Comparison of ENCODE assay signal across 8 cellular contexts in the genomic region with DNA sequence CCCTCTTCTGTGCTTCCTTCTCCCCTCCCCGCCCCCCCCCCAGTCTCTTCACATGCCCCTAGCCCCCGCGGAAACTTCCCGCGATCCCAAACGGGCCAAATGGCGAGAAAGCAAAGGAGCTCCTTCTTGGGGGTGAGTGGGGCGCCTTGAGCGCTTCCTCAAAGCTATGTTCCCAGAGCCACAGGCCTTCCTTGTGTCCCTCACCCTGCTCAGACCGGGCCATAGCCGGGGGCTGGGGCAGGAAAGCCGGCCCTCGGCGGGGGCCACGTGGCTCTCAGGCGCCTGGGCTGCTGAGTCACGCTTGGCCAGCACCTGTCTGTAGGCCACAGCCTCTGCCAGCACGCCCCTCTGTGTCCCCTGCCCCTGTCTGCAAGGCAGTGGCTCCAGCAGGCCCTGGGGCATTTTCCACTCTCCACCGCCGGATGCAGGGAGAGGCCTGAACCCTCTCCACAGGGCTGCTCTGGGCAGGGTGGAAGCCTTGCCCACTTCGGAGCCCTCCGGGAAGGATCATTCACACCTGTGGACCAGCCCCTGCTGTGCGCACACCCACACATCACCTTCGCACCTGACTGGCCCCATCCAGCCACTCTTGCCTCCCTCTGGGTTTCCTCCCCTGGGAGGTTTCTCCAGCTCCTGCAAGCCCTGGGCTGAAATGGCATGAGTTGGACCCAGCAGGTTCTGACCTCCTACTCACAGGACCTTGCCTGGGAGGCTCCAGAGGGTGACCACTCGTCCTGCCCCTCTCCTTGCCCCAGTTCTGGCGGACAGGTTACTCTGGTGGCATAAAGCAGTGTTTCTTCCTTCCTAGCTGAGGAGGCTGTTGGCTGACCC. TPM values are rescaled to one million over a fixed set of nuclear protein-coding genes. Genes with fewer than 3 reads are reported as not detected.
A peak's percentile ranks its signal among the peaks of the same experiment; 100 is the strongest.
DNase-seq lines count a peak whose midpoint lies in the region; ATAC-seq and TF ChIP-seq lines count a peak whose summit lies in the region.

No MANE protein-coding gene starts in this region.

- H2AFZ ChIP-seq in GM23338 (no peak overlapping the region; the same call in 1 of the 2 replicates), OCI-LY7 (ENCODE audit: low read length) (peak overlapping the region; percentile 43; the same call in 1 of the 2 replicates)

- H4K20me1 ChIP-seq in GM23338 (replicated peaks; ENCODE audit: insufficient read depth) (peaks cover 11% of the 10 kb centered on the region), OCI-LY7 (ENCODE audit: insufficient read depth, low read length) (peaks cover 4% of the 10 kb centered on the region; the same call in 1 of the 2 replicates)

- peak overlapping the region; percentile 83 for H3K4me2 ChIP-seq in GM23338
- H3K4me2 ChIP-seq in OCI-LY7 (ENCODE audit: low read length): peak overlapping the region; percentile 95

- peaks cover 31% of the 10 kb centered on the region for H3K4me1 Mint-ChIP-seq in Caco-2 (ENCODE audit: low read depth, unreplicated experiment)
- H3K4me1 Mint-ChIP-seq in GM23338: peaks cover 32% of the 10 kb centered on the region

- H3K9me3 Mint-ChIP-seq in Caco-2 (ENCODE audit: unreplicated experiment) (no peaks in the 10 kb centered on the region), GM23338 (no peaks in the 10 kb centered on the region)

- intact Hi-C loops in Caco-2 (cut with micrococcal nuclease; ENCODE audit: unreplicated experiment) (loop anchor here (1.0 to 10.0 kb wide), 4 partner anchors 11 to 195 kb away; partner anchors contain the start of genes HNRNPH1 and MRNIP), OCI-LY7 (cut with micrococcal nuclease; ENCODE audit: unreplicated experiment) (loop anchor here (1.0 to 10.0 kb wide), 3 partner anchors 13 to 675 kb away; partner anchors contain the start of genes CNOT6, MGAT4B and MRNIP), right cardiac atrium (cut with DNase I) (no loop called here), psoas muscle (cut with DNase I) (loop anchor here in 1 of 2 donors (1.0 kb wide), 1 partner anchor 87 kb away; the partner anchor contains the start of gene MAML1)

- H3K9me2 ChIP-seq in GM23338 (ENCODE audit: insufficient read depth) (no peaks in the 10 kb centered on the region), OCI-LY7 (ENCODE audit: insufficient read depth, low read length) (no peaks in the 10 kb centered on the region)

- H3K4me3 ChIP-seq in Caco-2 (ENCODE audit: low read depth, low read length): peak overlapping the region; percentile 33
- peak overlapping the region; percentile 51 for H3K4me3 ChIP-seq in GM23338
- peak overlapping the region; percentile 99 for H3K4me3 ChIP-seq in OCI-LY7 (ENCODE audit: low read depth, low read length, poor library complexity, severe bottlenecking)
- H3K4me3 ChIP-seq in right cardiac atrium (ENCODE audit: low read length): peak overlapping the region; percentile 88
- peak overlapping the region; percentile 99 for H3K4me3 ChIP-seq in psoas muscle

- H3K27me3 ChIP-seq in Caco-2 (replicated peaks; ENCODE audit: control insufficient read depth, insufficient read depth, low read length) (no peaks in the 10 kb centered on the region), GM23338 (ENCODE audit: insufficient read depth) (peaks cover 12% of the 10 kb centered on the region; the same call in 1 of the 2 replicates), right cardiac atrium (ENCODE audit: control insufficient read depth, insufficient read depth) (no peaks in the 10 kb centered on the region), psoas muscle (ENCODE audit: insufficient read depth in 3 of 3, low read length in 2 of 3) (no peaks in the 10 kb centered on the region)

- no peak overlapping the region; the same call in 1 of the 2 replicates for H3K27ac ChIP-seq in GM23338 (ENCODE audit: low read depth)
- peak overlapping the region; percentile 59 for H3K27ac ChIP-seq in OCI-LY7 (ENCODE audit: low read depth, low read length, poor library complexity, severe bottlenecking)
- H3K27ac ChIP-seq in right cardiac atrium (ENCODE audit: low read length): peak overlapping the region; percentile 93
- H3K27ac ChIP-seq in psoas muscle: peak overlapping the region; percentile 100

- H3K36me3 ChIP-seq in Caco-2 (ENCODE audit: control insufficient read depth, insufficient read depth, low read length): peaks cover 11% of the 10 kb centered on the region
- H3K36me3 ChIP-seq in GM23338 (ENCODE audit: insufficient read depth): peaks cover 7% of the 10 kb centered on the region
- peaks cover 18% of the 10 kb centered on the region for H3K36me3 ChIP-seq in OCI-LY7 (ENCODE audit: insufficient read depth, low read length)
- H3K36me3 ChIP-seq in psoas muscle (ENCODE audit: insufficient read depth in 1 of 2, low read depth in 1 of 2): peaks cover 2 to 29% of the 10 kb centered on the region in 2 donors

- H3K79me2 ChIP-seq in GM23338 (replicated peaks; ENCODE audit: insufficient read depth): peaks cover 21% of the 10 kb centered on the region
- peaks cover 22% of the 10 kb centered on the region; the same call in 1 of the 2 replicates for H3K79me2 ChIP-seq in OCI-LY7 (ENCODE audit: insufficient read depth, low read depth, low read length)

- H3K36me3 Mint-ChIP-seq in Caco-2 (ENCODE audit: insufficient read depth, unreplicated experiment) (peaks cover 74% of the 10 kb centered on the region), GM23338 (ENCODE audit: low read depth) (peaks cover 37% of the 10 kb centered on the region)

- POLR2A ChIA-PET in Caco-2 (lab: Charles Lee): interaction anchor here (0.5 to 1.0 kb wide), 3 partner anchors 13 to 1365 kb away, joined by 4 to 6 read pairs (median 4); no protein-coding TSS in a partner anchor
- POLR2A ChIA-PET in OCI-LY7 (lab: Charles Lee): interaction anchor here (0.8 to 1.6 kb wide), 4 partner anchors 8 to 95 kb away, joined by 3 to 5 read pairs (median 3); no protein-coding TSS in a partner anchor

- BruUV-seq in Caco-2 (replicated peaks; lab: Mats Ljungman, UMichigan): no TSS peak
- BruUV-seq in OCI-LY7 (replicated peaks; lab: Mats Ljungman, UMichigan): no TSS peak

- peaks cover 30% of the 10 kb centered on the region for H3F3A ChIP-seq in GM23338 (replicated peaks; ENCODE audit: low read depth)

- TF ChIP-seq CTCF in Caco-2 (IDR thresholded peaks at IDR 0.05; ENCODE audit: insufficient read depth in 1 of 2, low read depth in 1 of 2, low read length in 1 of 2, severe bottlenecking in 1 of 2, unreplicated experiment in 1 of 2) (no peak), GM23338 (conservative IDR thresholded peaks at IDR 0.05; ENCODE audit: low read depth in 2 of 2) (no peak), OCI-LY7 (conservative IDR thresholded peaks at IDR 0.05; ENCODE audit: low read length) (no peak), psoas muscle (IDR thresholded peaks at IDR 0.05) (no peak)

- H3K4me1 ChIP-seq in Caco-2 (peaks cover 47% of the 10 kb centered on the region), GM23338 (ENCODE audit: insufficient read depth) (peaks cover 31% of the 10 kb centered on the region), OCI-LY7 (ENCODE audit: insufficient read depth, low read length, poor library complexity, severe bottlenecking) (peaks cover 32% of the 10 kb centered on the region), right cardiac atrium (ENCODE audit: control insufficient read depth, insufficient read depth, low read length) (peaks cover 16% of the 10 kb centered on the region), psoas muscle (peaks cover 50% of the 10 kb centered on the region)

- WGBS in right cardiac atrium: 21% methylated on average over 25 of the region's 26 CpGs
- WGBS in psoas muscle, 3 donors: 12 to 21% (median 14%) methylated on average over 23 to 26 of the region's 26 CpGs

- DNase-seq in Caco-2 (peak; percentile 91 to 94), GM23338 (ENCODE audit: low spot score) (peak; percentile 73), OCI-LY7 (ENCODE audit: low spot score) (peak; percentile 47), amygdala (lab: John Stamatoyannopoulos, UW) (peak in 45 of 56 donors; percentile 29 to 85 (median 69)), right cardiac atrium (peak; percentile 75 to 88 (median 87)), psoas muscle (peak; percentile 81 to 91), Kasumi-1 (lab: John Stamatoyannopoulos, UW) (no peak)

- peak overlapping the region; percentile 88 for H3K4me3 Mint-ChIP-seq in Caco-2 (ENCODE audit: unreplicated experiment)
- H3K4me3 Mint-ChIP-seq in GM23338: peak overlapping the region; percentile 63

- ATAC-seq in GM23338 (peak; percentile 12), right cardiac atrium (peak; percentile 17 to 46), psoas muscle (peak; percentile 57 to 67 (median 60)), GM18870 (IDR thresholded peaks at IDR 0.05; ENCODE audit: unreplicated experiment) (no peak)

- no peaks in the 10 kb centered on the region for H3K9me3 ChIP-seq in Caco-2
- H3K9me3 ChIP-seq in OCI-LY7 (ENCODE audit: low read length): no peaks in the 10 kb centered on the region
- no peaks in the 10 kb centered on the region for H3K9me3 ChIP-seq in right cardiac atrium (ENCODE audit: control insufficient read depth, low read length)
- no peaks in the 10 kb centered on the region for H3K9me3 ChIP-seq in psoas muscle

- no peaks in the 10 kb centered on the region for H3K27me3 Mint-ChIP-seq in Caco-2 (ENCODE audit: insufficient read depth, unreplicated experiment)
- H3K27me3 Mint-ChIP-seq in GM23338 (ENCODE audit: insufficient read depth, low read depth, poor library complexity): peaks cover 36% of the 10 kb centered on the region

- CTCF ChIA-PET in Caco-2 (lab: Charles Lee) (interaction anchor here (0.7 to 1.1 kb wide), 2 partner anchors 14 to 56 kb away, joined by 3 read pairs; no protein-coding TSS in a partner anchor), OCI-LY7 (lab: Charles Lee; ENCODE audit: unreplicated experiment) (interaction anchor here (0.6 kb wide), 1 partner anchor 31 kb away, joined by 4 read pairs; no protein-coding TSS in a partner anchor)

- peak overlapping the region; percentile 94 for H3K27ac Mint-ChIP-seq in Caco-2 (ENCODE audit: unreplicated experiment)
- H3K27ac Mint-ChIP-seq in GM23338: peak overlapping the region; percentile 82

RNA-seq across cellular contexts. Expression of gene SQSTM1, which starts 1.2 kb away (rescaled TPM):
- total RNA-seq in Caco-2 (2022): 250 and 259 TPM in 2 replicates
- 83.6 and 92.6 TPM in 2 replicates for total RNA-seq in GM23338 (2014; rRNA removed; shearing (Covaris generic))
- 52.5 and 58.0 TPM in 2 replicates for polyA plus RNA-seq in GM23338 (2016; fragmentation: Nextera tagmentation; extraction: Ambion mirVana)
- 44.4 and 58.5 TPM in 2 replicates for total RNA-seq in OCI-LY7 (2014; rRNA removed; shearing (Covaris generic))
- 68.3 and 81.1 TPM in 2 replicates for total RNA-seq in OCI-LY7 (2022)
- total RNA-seq in right cardiac atrium: 100 to 1,000 TPM; 307 to 406 (median 370) TPM
- 257 TPM for polyA plus RNA-seq in right cardiac atrium
- total RNA-seq in psoas muscle: 1,000 to 10,000 TPM in 1 of 4 donors, 100 to 1,000 TPM in 3; 688 to 1,199 (median 831) TPM
- 100 to 1,000 TPM; 463 to 917 (median 671) TPM for polyA plus RNA-seq in psoas muscle

RNA-seq across cellular contexts. Expression of gene MGAT4B, which starts 12.8 kb away (rescaled TPM):
- total RNA-seq in Caco-2 (2022) (215 and 217 TPM in 2 replicates), OCI-LY7 (2022) (90.2 and 96.5 TPM in 2 replicates), right cardiac atrium (10 to 100 TPM; 71.8 to 82.2 (median 80.9) TPM), psoas muscle (10 to 100 TPM; 29.3 to 58.4 (median 50.7) TPM)
- 101 and 102 TPM in 2 replicates for total RNA-seq in GM23338 (2014; rRNA removed; shearing (Covaris generic))
- polyA plus RNA-seq in GM23338 (2016; fragmentation: Nextera tagmentation; extraction: Ambion mirVana) (32.3 and 37.7 TPM in 2 replicates), right cardiac atrium (56.7 TPM), psoas muscle (100 to 1,000 TPM in 1 of 3 donors, 10 to 100 TPM in 2; 40.9 to 136 (median 63.4) TPM)
- 58.8 and 61.1 TPM in 2 replicates for total RNA-seq in OCI-LY7 (2014; rRNA removed; shearing (Covaris generic))

RNA-seq across cellular contexts. Expression of gene LTC4S, which starts 25.7 kb away (rescaled TPM):
- total RNA-seq in Caco-2 (2022) (2.3 and 2.4 TPM in 2 replicates), OCI-LY7 (2022) (4.0 and 4.5 TPM in 2 replicates), right cardiac atrium (10 to 100 TPM; 17.3 to 24.3 (median 22.6) TPM), psoas muscle (1 to 10 TPM; 1.7 to 6.7 (median 4.5) TPM)
- 1.2 and 10.1 TPM in 2 replicates for total RNA-seq in GM23338 (2014; rRNA removed; shearing (Covaris generic))
- polyA plus RNA-seq in GM23338 (2016; fragmentation: Nextera tagmentation; extraction: Ambion mirVana) (4.0 and 5.8 TPM in 2 replicates), right cardiac atrium (18.6 TPM), psoas muscle (1 to 10 TPM; 1.5 to 2.2 (median 2.1) TPM)
- 0.44 and 1.3 TPM in 2 replicates for total RNA-seq in OCI-LY7 (2014; rRNA removed; shearing (Covaris generic))

RNA-seq across cellular contexts. Expression of gene MRNIP, which starts 39.1 kb away (rescaled TPM):
- total RNA-seq in Caco-2 (2022) (37.8 and 43.0 TPM in 2 replicates), OCI-LY7 (2022) (70.5 and 76.5 TPM in 2 replicates), right cardiac atrium (10 to 100 TPM; 12.3 to 20.1 (median 16.4) TPM), psoas muscle (1 to 10 TPM; 2.1 to 7.9 (median 5.1) TPM)
- 29.4 and 34.4 TPM in 2 replicates for total RNA-seq in GM23338 (2014; rRNA removed; shearing (Covaris generic))
- polyA plus RNA-seq in GM23338 (2016; fragmentation: Nextera tagmentation; extraction: Ambion mirVana) (18.0 and 18.2 TPM in 2 replicates), right cardiac atrium (20.5 TPM), psoas muscle (10 to 100 TPM; 20.4 to 30.4 (median 25.0) TPM)
- total RNA-seq in OCI-LY7 (2014; rRNA removed; shearing (Covaris generic)): 76.2 and 78.7 TPM in 2 replicates

Comparison
In these comparisons a context has a peak if more than half of its experiments do, and no peak if none do; other contexts are left out.
1. DNase-seq: peak in Caco-2 (2 of 2), GM23338 (single experiment), OCI-LY7 (single experiment), amygdala (45 of 56), right cardiac atrium (3 of 3) and psoas muscle (2 of 2); none in Kasumi-1 (0 of 2).
2. H3K4me3 ChIP-seq: peak in every context shown above with its lines; median percentile 99 in OCI-LY7; 99 in psoas muscle; 88 in right cardiac atrium; 51 in GM23338; 33 in Caco-2.
3. intact Hi-C loops: an anchor here in Caco-2 (1.0 to 10.0 kb wide) and OCI-LY7 (1.0 to 10.0 kb wide); none called in right cardiac atrium.